In the genomic region with DNA sequence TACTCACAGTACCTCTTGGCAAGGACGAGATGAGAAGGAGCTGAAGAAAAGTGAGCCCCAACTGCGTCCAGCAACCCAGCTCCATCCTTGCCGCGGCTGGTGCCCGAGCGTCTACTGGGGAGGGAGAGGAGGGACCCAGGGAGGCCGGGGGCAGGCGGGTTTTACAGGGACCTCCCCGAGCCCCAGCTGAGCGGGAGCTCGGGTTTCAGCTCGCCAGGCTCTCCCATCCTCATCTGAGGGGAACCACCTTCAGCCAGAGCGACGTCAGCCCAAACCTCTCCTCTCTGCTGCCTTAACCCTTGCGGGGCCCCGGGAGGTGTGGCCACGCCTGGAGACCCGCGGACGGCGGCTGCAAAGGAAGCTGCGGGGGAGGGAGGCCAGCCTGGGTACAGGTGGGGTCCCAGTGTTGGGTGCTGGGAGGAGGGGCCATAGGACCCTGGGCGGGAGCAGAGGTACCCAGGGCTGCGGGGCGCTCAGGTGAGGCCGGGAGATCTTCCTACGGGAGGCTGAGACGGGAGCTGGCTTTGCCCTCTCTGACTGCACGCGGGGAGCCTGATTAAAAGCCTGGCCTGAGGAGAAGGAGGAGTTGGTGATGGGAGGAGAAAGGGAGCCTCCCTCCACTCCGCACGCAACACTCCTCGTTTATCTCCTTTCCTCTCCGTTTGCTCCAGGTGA, we compare ENCODE assay signal across 8 cellular contexts. TPM values are rescaled to one million over a fixed set of nuclear protein-coding genes. Genes with fewer than 3 reads are reported as not detected.
DNase-seq lines count a peak whose midpoint lies in the region; ATAC-seq and TF ChIP-seq lines count a peak whose summit lies in the region.

A gene with protein sequence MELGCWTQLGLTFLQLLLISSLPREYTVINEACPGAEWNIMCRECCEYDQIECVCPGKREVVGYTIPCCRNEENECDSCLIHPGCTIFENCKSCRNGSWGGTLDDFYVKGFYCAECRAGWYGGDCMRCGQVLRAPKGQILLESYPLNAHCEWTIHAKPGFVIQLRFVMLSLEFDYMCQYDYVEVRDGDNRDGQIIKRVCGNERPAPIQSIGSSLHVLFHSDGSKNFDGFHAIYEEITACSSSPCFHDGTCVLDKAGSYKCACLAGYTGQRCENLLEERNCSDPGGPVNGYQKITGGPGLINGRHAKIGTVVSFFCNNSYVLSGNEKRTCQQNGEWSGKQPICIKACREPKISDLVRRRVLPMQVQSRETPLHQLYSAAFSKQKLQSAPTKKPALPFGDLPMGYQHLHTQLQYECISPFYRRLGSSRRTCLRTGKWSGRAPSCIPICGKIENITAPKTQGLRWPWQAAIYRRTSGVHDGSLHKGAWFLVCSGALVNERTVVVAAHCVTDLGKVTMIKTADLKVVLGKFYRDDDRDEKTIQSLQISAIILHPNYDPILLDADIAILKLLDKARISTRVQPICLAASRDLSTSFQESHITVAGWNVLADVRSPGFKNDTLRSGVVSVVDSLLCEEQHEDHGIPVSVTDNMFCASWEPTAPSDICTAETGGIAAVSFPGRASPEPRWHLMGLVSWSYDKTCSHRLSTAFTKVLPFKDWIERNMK (minus strand): TSS at position 116 of the 675 bp plus-strand sequence. CDS start 31 bp downstream, at position 85.

- H3K4me1 ChIP-seq in MM.1S (ENCODE audit: low read length) (no peaks in the 10 kb centered on the region), duodenal mucosa (ENCODE audit: control insufficient read depth in 1 of 2, insufficient read depth in 2 of 2, low read length in 2 of 2) (no peaks in the 10 kb centered on the region), mesenchymal stem cell (ENCODE audit: control insufficient read depth, insufficient read depth, low read depth, low read length) (peaks cover 13% of the 10 kb centered on the region), vagina (peaks cover 14% of the 10 kb centered on the region)

- H3K18ac ChIP-seq in mesenchymal stem cell (ENCODE audit: low read depth in 1 of 2, low read length in 2 of 2): peak within 1 kb of the TSS; percentile 45 to 90

- H3K27ac ChIP-seq in MM.1S (ENCODE audit: low read length) (no peak within 1 kb of the TSS), duodenal mucosa (ENCODE audit: low read depth, low read length) (no peak within 1 kb of the TSS), mesenchymal stem cell (ENCODE audit: low read length, poor library complexity, severe bottlenecking) (no peak within 1 kb of the TSS), vagina (peak within 1 kb of the TSS; percentile 73)

- H2BK12ac ChIP-seq in mesenchymal stem cell (ENCODE audit: low read length in 2 of 2): peak within 1 kb of the TSS; percentile 85 to 87

- peaks cover 10 to 22% (median 16%) of the 10 kb centered on the region in 3 donors for H3K27me3 Mint-ChIP-seq in immature natural killer cell (ENCODE audit: low read depth in 3 of 3)

- H2BK5ac ChIP-seq in mesenchymal stem cell (ENCODE audit: low read depth, low read length, poor library complexity, severe bottlenecking): no peak within 1 kb of the TSS

- no peaks in the 10 kb centered on the region for H3F3A ChIP-seq in MM.1S (ENCODE audit: insufficient read depth, low read length)

- H3K9ac ChIP-seq in MM.1S (ENCODE audit: low read length) (no peak within 1 kb of the TSS), duodenal mucosa (ENCODE audit: low read depth in 1 of 2, low read length in 2 of 2) (peak within 1 kb of the TSS; percentile 7 to 28), mesenchymal stem cell (ENCODE audit: low read length) (peak within 1 kb of the TSS; percentile 96)

- no peak within 1 kb of the TSS for H2AK5ac ChIP-seq in mesenchymal stem cell (ENCODE audit: low read length, severe bottlenecking)

- no peak for TF ChIP-seq CTCF in MM.1S (IDR thresholded peaks at IDR 0.05; ENCODE audit: low read length)
- no peak for TF ChIP-seq CTCF in vagina (IDR thresholded peaks at IDR 0.05)

- peak within 1 kb of the TSS; percentile 70 for H2AFZ ChIP-seq in MM.1S (ENCODE audit: low read length)
- H2AFZ ChIP-seq in mesenchymal stem cell (ENCODE audit: low read depth, low read length): peak within 1 kb of the TSS; percentile 97

- TF ChIP-seq POLR2A in vagina (IDR thresholded peaks at IDR 0.05): no peak

- no peaks in the 10 kb centered on the region for H3K9me2 ChIP-seq in MM.1S (replicated peaks; ENCODE audit: insufficient read depth, low read length)

- peaks cover 0 to 2% (median 0%) of the 10 kb centered on the region in 6 donors for H3K9me3 Mint-ChIP-seq in immature natural killer cell

- no peaks in the 10 kb centered on the region for H3K4me1 Mint-ChIP-seq in immature natural killer cell

- peak within 1 kb of the TSS; percentile 19; the same call in 1 of the 2 replicates for H3K4me3 ChIP-seq in MM.1S (ENCODE audit: low read length)
- H3K4me3 ChIP-seq in duodenal mucosa (ENCODE audit: low read depth in 1 of 2, low read length in 2 of 2): peak within 1 kb of the TSS; percentile 4 to 36
- peak within 1 kb of the TSS; percentile 38 to 94 for H3K4me3 ChIP-seq in mesenchymal stem cell (ENCODE audit: insufficient read depth in 1 of 2, low read depth in 1 of 2, low read length in 2 of 2)
- peak within 1 kb of the TSS; percentile 42 to 53 for H3K4me3 ChIP-seq in vagina

- H3K14ac ChIP-seq in mesenchymal stem cell (ENCODE audit: low read length in 2 of 2): peak within 1 kb of the TSS in 1 of 2 experiments; percentile 64

- intact Hi-C loops in vagina (cut with DNase I): no loop called here

- H3K9me3 ChIP-seq in MM.1S (replicated peaks; ENCODE audit: insufficient read depth, low read length): no peaks in the 10 kb centered on the region
- no peaks in the 10 kb centered on the region for H3K9me3 ChIP-seq in duodenal mucosa (ENCODE audit: control insufficient read depth in 1 of 2, low read length in 2 of 2)
- no peaks in the 10 kb centered on the region for H3K9me3 ChIP-seq in mesenchymal stem cell (ENCODE audit: control insufficient read depth, low read length)
- no peaks in the 10 kb centered on the region for H3K9me3 ChIP-seq in vagina

- WGBS in mesenchymal stem cell: 4% methylated on average over 27 of the region's 34 CpGs

- peak within 1 kb of the TSS; percentile 82 for H2BK120ac ChIP-seq in mesenchymal stem cell (ENCODE audit: low read depth, low read length)

- no peak within 1 kb of the TSS for H3K4me3 Mint-ChIP-seq in immature natural killer cell

- no peaks in the 10 kb centered on the region for H3K79me1 ChIP-seq in mesenchymal stem cell (replicated peaks; ENCODE audit: low read length, poor library complexity, severe bottlenecking)

- H4K91ac ChIP-seq in mesenchymal stem cell (ENCODE audit: low read length): peak within 1 kb of the TSS; percentile 43

- no peaks in the 10 kb centered on the region for H4K20me1 ChIP-seq in MM.1S (ENCODE audit: insufficient read depth, low read length)

- no peaks in the 10 kb centered on the region for H3K36me3 Mint-ChIP-seq in immature natural killer cell

- H2BK15ac ChIP-seq in mesenchymal stem cell (ENCODE audit: low read depth, poor library complexity, severe bottlenecking): peak within 1 kb of the TSS; percentile 60

- H3K4ac ChIP-seq in mesenchymal stem cell (ENCODE audit: low read depth in 1 of 2, low read length in 2 of 2): peak within 1 kb of the TSS; percentile 57 to 87

- H3K4me2 ChIP-seq in MM.1S (ENCODE audit: low read depth, low read length) (peak within 1 kb of the TSS; percentile 61; the same call in 1 of the 2 replicates), mesenchymal stem cell (ENCODE audit: low read length, poor library complexity, severe bottlenecking) (peak within 1 kb of the TSS; percentile 93)

- H3K79me2 ChIP-seq in MM.1S (ENCODE audit: low read length): no peaks in the 10 kb centered on the region

- H4K8ac ChIP-seq in mesenchymal stem cell (ENCODE audit: low read length): peak within 1 kb of the TSS; percentile 27

- H3K36me3 ChIP-seq in MM.1S (replicated peaks; ENCODE audit: insufficient read depth, low read length) (no peaks in the 10 kb centered on the region), duodenal mucosa (ENCODE audit: control insufficient read depth in 1 of 2, insufficient read depth in 2 of 2, low read length in 2 of 2) (no peaks in the 10 kb centered on the region), mesenchymal stem cell (ENCODE audit: control insufficient read depth in 1 of 2, insufficient read depth in 2 of 2, low read depth in 1 of 2, low read length in 2 of 2) (peaks cover 0 to 15% of the 10 kb centered on the region in 2 experiments), vagina (no peaks in the 10 kb centered on the region)

- no peak for ATAC-seq in HG02610 (IDR thresholded peaks at IDR 0.05; ENCODE audit: unreplicated experiment)

- H3K27me3 ChIP-seq in MM.1S (replicated peaks; ENCODE audit: insufficient read depth, low read length) (no peaks in the 10 kb centered on the region), duodenal mucosa (ENCODE audit: control insufficient read depth in 1 of 2, insufficient read depth in 2 of 2, low read length in 2 of 2) (peaks cover 24 to 44% of the 10 kb centered on the region in 2 donors), mesenchymal stem cell (ENCODE audit: control insufficient read depth in 1 of 2, insufficient read depth in 1 of 2, low read length in 2 of 2) (peaks cover 0 to 50% of the 10 kb centered on the region in 2 experiments), vagina (no peaks in the 10 kb centered on the region)

- H3K23ac ChIP-seq in mesenchymal stem cell (ENCODE audit: low read length in 2 of 2): peak within 1 kb of the TSS in 1 of 2 experiments; percentile 50

- DNase-seq in DMS153 treated with DMSO at 0.1 percent for 48 hours (lab: John Stamatoyannopoulos, UW; ENCODE audit: unreplicated experiment) (peak; percentile 16), MM.1S (peak; percentile 36), mesenchymal stem cell (peak; percentile 82), vagina (ENCODE audit: extremely low spot score in 2 of 2) (no peak), NCI-H187 treated with DMSO at 0.1 percent for 48 hours (lab: John Stamatoyannopoulos, UW) (no peak), immature natural killer cell (no peak)

- no peak within 1 kb of the TSS for H3K27ac Mint-ChIP-seq in immature natural killer cell

RNA-seq across cellular contexts. Expression of the gene that starts here (rescaled TPM):
- 79.7 TPM for polyA plus RNA-seq in mesenchymal stem cell (2013, experiment 1 of 2)
- 80.3 TPM for polyA plus RNA-seq in mesenchymal stem cell (2013, experiment 2 of 2)
- total RNA-seq in vagina: 46.7 TPM
- not detected for polyA plus RNA-seq in immature natural killer cell

Comparison
In these comparisons a context has a peak if more than half of its experiments do, and no peak if none do; other contexts are left out.
1. DNase-seq: peak in DMS153 treated with DMSO at 0.1 percent for 48 hours (single experiment), MM.1S (single experiment) and mesenchymal stem cell (single experiment); none in vagina (0 of 2), NCI-H187 treated with DMSO at 0.1 percent for 48 hours (single experiment) and immature natural killer cell (0 of 3).
2. Peak in every context shown above with its lines, with median percentiles within 50 percentile points of each other: H3K4me3 ChIP-seq.